9 cellular contexts compared by ENCODE assay signal in the genomic region with DNA sequence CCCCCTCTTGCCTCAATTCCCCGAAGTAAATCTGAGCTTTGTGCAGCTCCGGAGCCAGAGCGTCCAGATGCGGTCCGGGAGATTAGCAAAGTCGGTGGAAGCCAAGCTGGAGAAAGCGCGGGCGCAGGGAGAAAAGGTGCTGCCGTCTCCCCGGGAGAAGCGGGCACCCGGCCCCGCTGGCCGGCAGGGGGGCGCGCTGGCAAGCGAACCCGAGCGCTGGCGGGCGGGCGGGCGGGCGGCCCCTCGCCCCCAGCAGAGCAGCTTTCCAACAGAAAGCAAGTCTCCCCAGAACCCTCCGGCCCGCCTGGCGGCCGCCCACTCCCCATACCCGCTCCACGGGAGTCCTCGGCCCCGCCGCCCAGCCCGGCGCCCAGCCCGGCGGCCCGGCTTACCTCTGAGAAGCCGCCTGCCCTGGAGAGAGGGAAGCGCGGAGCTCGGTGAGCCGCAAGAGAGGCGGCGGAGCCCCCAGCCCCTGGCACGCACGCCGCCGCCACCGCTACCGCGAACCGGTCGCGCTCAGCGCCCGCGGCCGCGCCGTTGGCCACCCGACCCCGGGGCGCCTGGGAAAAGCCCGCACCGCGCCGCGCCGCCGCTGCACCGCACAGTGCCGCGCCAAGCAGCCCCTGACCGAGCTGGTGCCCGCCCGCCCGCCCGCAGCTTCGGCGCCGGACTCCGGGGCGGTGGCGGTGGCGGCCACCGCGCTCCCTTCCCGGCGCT. TPM values are rescaled to one million over a fixed set of nuclear protein-coding genes. Genes with fewer than 3 reads are reported as not detected.
DNase-seq lines count a peak whose midpoint lies in the region; ATAC-seq, FAIRE-seq and TF ChIP-seq lines count a peak whose summit lies in the region.
"Had no signal": no experiment of that assay in that cellular context is flagged by ENCODE, and none has a peak within 500 bp of the region (broad histone marks: within the 10 kb centered on the region; RNA-seq: fewer than 3 reads in every experiment).

No MANE protein-coding gene starts in this region.

- no peak for ATAC-seq in CD4-positive, CD25-positive, alpha-beta regulatory T cell (ENCODE audit: low read depth in 2 of 2)
- ATAC-seq in GM21447 (IDR thresholded peaks at IDR 0.05; ENCODE audit: unreplicated experiment) (peak; percentile 14), HG02981 (IDR thresholded peaks at IDR 0.05; ENCODE audit: unreplicated experiment) (no peak)

- peaks cover 19% of the 10 kb centered on the region for H3K27me3 ChIP-seq in CD4-positive, CD25-positive, alpha-beta regulatory T cell (ENCODE audit: control insufficient read depth, insufficient read depth, low read length)
- peaks cover 0 to 76% (median 30%) of the 10 kb centered on the region in 4 donors for H3K27me3 ChIP-seq in esophagus squamous epithelium

- no peak for FAIRE-seq in GM12891 (lab: Jason Lieb, UNC)

- 0% methylated on average over 4 to 6 of the region's 92 CpGs for WGBS in esophagus squamous epithelium, 2 donors

- H3K27me3 Mint-ChIP-seq in CD4-positive, CD25-positive, alpha-beta regulatory T cell: peaks cover 65% of the 10 kb centered on the region

- peak overlapping the region; percentile 68 to 87 (median 84) for H3K4me3 Mint-ChIP-seq in CD4-positive, CD25-positive, alpha-beta regulatory T cell

- H3K27ac Mint-ChIP-seq in CD4-positive, CD25-positive, alpha-beta regulatory T cell: no peak overlapping the region

- no peak for TF ChIP-seq CTCF in esophagus squamous epithelium (IDR thresholded peaks at IDR 0.05)
- TF ChIP-seq CTCF in retinal pigment epithelial cell (conservative IDR thresholded peaks at IDR 0.05; ENCODE audit: low read depth, low read length): no peak

- intact Hi-C loops in esophagus squamous epithelium (cut with DNase I): no loop called here

- H3K36me3 Mint-ChIP-seq in CD4-positive, CD25-positive, alpha-beta regulatory T cell: no peaks in the 10 kb centered on the region

- peaks cover 0 to 4% (median 0%) of the 10 kb centered on the region in 7 donors for H3K9me3 Mint-ChIP-seq in CD4-positive, CD25-positive, alpha-beta regulatory T cell

- H3K4me1 Mint-ChIP-seq in CD4-positive, CD25-positive, alpha-beta regulatory T cell: peaks cover 4 to 40% (median 12%) of the 10 kb centered on the region in 4 donors

- no peak overlapping the region for H3K27ac ChIP-seq in CD4-positive, CD25-positive, alpha-beta regulatory T cell (ENCODE audit: insufficient read depth, low read length, poor library complexity, severe bottlenecking)
- H3K27ac ChIP-seq in esophagus squamous epithelium: no peak overlapping the region

- no peak for DNase-seq in CD4-positive, CD25-positive, alpha-beta regulatory T cell
- DNase-seq in RPMI8226 (peak; percentile 18), esophagus squamous epithelium (lab: John Stamatoyannopoulos, UW) (no peak), retinal pigment epithelial cell (ENCODE audit: low read depth) (no peak), GM12891 (ENCODE audit: insufficient read length, low spot score) (no peak), NCI-H226 (no peak)

- H3K36me3 ChIP-seq in CD4-positive, CD25-positive, alpha-beta regulatory T cell (ENCODE audit: control insufficient read depth, insufficient read depth, low read length): no peaks in the 10 kb centered on the region
- H3K36me3 ChIP-seq in esophagus squamous epithelium: no peaks in the 10 kb centered on the region

- H3K9me3 ChIP-seq in CD4-positive, CD25-positive, alpha-beta regulatory T cell (ENCODE audit: control insufficient read depth in 2 of 2, low read length in 2 of 2): no peaks in the 10 kb centered on the region
- H3K9me3 ChIP-seq in esophagus squamous epithelium: no peaks in the 10 kb centered on the region

- TF ChIP-seq POLR2A in esophagus squamous epithelium (IDR thresholded peaks at IDR 0.05) (no peak), GM12891 (IDR thresholded peaks at IDR 0.05; ENCODE audit: low read depth, low read length) (no peak)

- H3K4me3 ChIP-seq in CD4-positive, CD25-positive, alpha-beta regulatory T cell (ENCODE audit: low read depth, low read length): no peak overlapping the region
- H3K4me3 ChIP-seq in esophagus squamous epithelium (peak overlapping the region; percentile 34 to 67 (median 48)), retinal pigment epithelial cell (ENCODE audit: low read length) (peak overlapping the region; percentile 48)

- peaks cover 37% of the 10 kb centered on the region for H3K4me1 ChIP-seq in CD4-positive, CD25-positive, alpha-beta regulatory T cell (ENCODE audit: control insufficient read depth, insufficient read depth, low read length, poor library complexity, severe bottlenecking)
- H3K4me1 ChIP-seq in esophagus squamous epithelium: peaks cover 20 to 44% (median 21%) of the 10 kb centered on the region in 3 donors

TF ChIP-seq in GM12891, 5 proteins besides CTCF, POLR2A, EP300 and RAD21:
- TF ChIP-seq SPI1 (IDR thresholded peaks at IDR 0.05; ENCODE audit: low read depth, low read length) (no peak), POU2F2 (IDR thresholded peaks at IDR 0.05; ENCODE audit: low read depth, low read length) (no peak), PAX5 (IDR thresholded peaks at IDR 0.05; ENCODE audit: insufficient read depth, low read length, severe bottlenecking) (no peak), POLR2AphosphoS5 (IDR thresholded peaks at IDR 0.05; ENCODE audit: low read depth, low read length) (no peak), TAF1 (IDR thresholded peaks at IDR 0.05; ENCODE audit: low read depth, low read length) (no peak)

RNA-seq across cellular contexts. Expression of a gene that starts 0.5 kb away (rescaled TPM):
- 1.4 TPM for total RNA-seq in CD4-positive, CD25-positive, alpha-beta regulatory T cell
- not detected for polyA plus RNA-seq in CD4-positive, CD25-positive, alpha-beta regulatory T cell
- total RNA-seq in esophagus squamous epithelium: not detected
- polyA plus RNA-seq in GM12891 (2012; ENCODE audit: low read depth, missing spikeins): not detected
- total RNA-seq: renal cortical epithelial cell had no signal

RNA-seq across cellular contexts. Expression of a gene that starts 29.2 kb away (rescaled TPM):
- 1,376 TPM for total RNA-seq in CD4-positive, CD25-positive, alpha-beta regulatory T cell
- 100 to 1,000 TPM; 478 to 996 (median 885) TPM for polyA plus RNA-seq in CD4-positive, CD25-positive, alpha-beta regulatory T cell
- total RNA-seq in esophagus squamous epithelium: 1,000 to 10,000 TPM in 2 of 4 donors, 100 to 1,000 TPM in 2; 558 to 1,189 (median 843) TPM
- 1,973 TPM for polyA plus RNA-seq in GM12891 (2012; ENCODE audit: low read depth, missing spikeins)
